In the genomic region with DNA sequence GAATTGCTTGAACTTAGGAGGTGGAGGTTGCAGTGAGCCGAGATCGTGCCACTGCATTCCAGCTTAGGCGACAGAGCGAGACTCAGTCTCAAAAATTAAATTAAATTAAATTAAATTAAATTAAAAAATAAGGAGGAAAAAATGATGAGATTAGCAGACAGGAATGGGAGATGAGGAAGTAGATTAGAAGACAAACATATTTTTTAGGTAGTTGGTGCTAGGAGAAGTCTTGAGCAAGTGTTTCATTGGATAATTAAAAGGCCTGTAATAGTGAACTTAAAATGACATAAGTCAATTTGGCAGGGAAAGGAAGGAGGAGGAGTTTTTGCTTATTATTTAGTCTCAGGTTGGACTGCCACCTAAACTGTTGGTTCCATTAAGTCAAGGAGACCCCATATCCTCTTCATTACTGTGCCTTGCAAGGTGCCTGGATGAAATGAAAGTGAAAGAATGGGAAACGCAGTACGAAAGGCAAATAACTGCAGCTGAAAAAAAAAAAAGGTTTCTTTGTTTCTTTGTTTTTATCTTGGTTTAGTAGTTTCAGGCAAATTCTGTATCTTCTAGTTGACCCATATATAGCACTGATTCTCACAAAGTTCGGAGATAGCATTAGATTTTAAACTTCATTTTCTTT, we compare ENCODE assay signal across 15 cellular contexts.
DNase-seq lines count a peak whose midpoint lies in the region; ATAC-seq and TF ChIP-seq lines count a peak whose summit lies in the region.
"Had no signal": no experiment of that assay in that cellular context is flagged by ENCODE, and none has a peak within 500 bp of the region (broad histone marks: within the 10 kb centered on the region; RNA-seq: fewer than 3 reads in every experiment).

No MANE protein-coding gene starts in this region.

- H3K27me3 ChIP-seq in DND-41 (ENCODE audit: insufficient read depth, low read length, poor library complexity) (no peaks in the 10 kb centered on the region), mucosa of rectum (ENCODE audit: control insufficient read depth in 2 of 2, insufficient read depth in 2 of 2, low read length in 2 of 2) (no peaks in the 10 kb centered on the region)
- H3K27me3 ChIP-seq: body of pancreas, gastroesophageal sphincter, SJSA1 had no signal

- no peak for DNase-seq in activated CD4-positive, alpha-beta memory T cell treated with anti-CD3 and anti-CD28 coated beads, Interleukin-2, amount 10 ng/mL, durations not matched to agents 7 days and 5 days
- DNase-seq in activated CD4-positive, alpha-beta memory T cell treated with anti-CD3 and anti-CD28 coated beads for 36 hours: no peak
- DNase-seq in DND-41: no peak
- peak; percentile 16 for DNase-seq in NOMO-1 treated with dmso at 0.1 percent for 144 hours (lab: John Stamatoyannopoulos, UW; ENCODE audit: unreplicated experiment)
- no peak for DNase-seq in HUDEP-2 (lab: John Stamatoyannopoulos, UW; ENCODE audit: unreplicated experiment in 76 of 76)
- DNase-seq: body of pancreas, NCI-H187 treated with DMSO at 0.1 percent for 48 hours, NCI-H446 treated with DMSO at 0.1 percent for 48 hours, PC-3 had no signal

- CTCF ChIA-PET in activated CD4-positive, alpha-beta memory T cell treated with anti-CD3 and anti-CD28 coated beads, Interleukin-2, amount 10 ng/mL, durations not matched to agents 7 days and 5 days (lab: Charles Lee): no interaction called here
- CTCF ChIA-PET in activated CD4-positive, alpha-beta memory T cell treated with anti-CD3 and anti-CD28 coated beads for 36 hours (lab: Charles Lee): no interaction called here

- H3K79me2 ChIP-seq in DND-41 (ENCODE audit: insufficient read depth, low read length): no peaks in the 10 kb centered on the region

- intact Hi-C loops in activated CD4-positive, alpha-beta memory T cell treated with anti-CD3 and anti-CD28 coated beads for 36 hours (cut with micrococcal nuclease): no loop called here

- no peak overlapping the region for H2AFZ ChIP-seq in DND-41 (ENCODE audit: low read depth, low read length)

- H3K36me3 ChIP-seq in DND-41 (ENCODE audit: insufficient read depth, low read length) (no peaks in the 10 kb centered on the region), mucosa of rectum (ENCODE audit: control insufficient read depth in 2 of 2, insufficient read depth in 2 of 2, low read length in 2 of 2) (no peaks in the 10 kb centered on the region)
- H3K36me3 ChIP-seq: gastroesophageal sphincter, SJSA1 had no signal

- no peaks in the 10 kb centered on the region for H3K27me3 Mint-ChIP-seq in activated CD4-positive, alpha-beta memory T cell treated with anti-CD3 and anti-CD28 coated beads, Interleukin-2, amount 10 ng/mL, durations not matched to agents 7 days and 5 days
- H3K27me3 Mint-ChIP-seq in activated CD4-positive, alpha-beta memory T cell treated with anti-CD3 and anti-CD28 coated beads for 36 hours: no peaks in the 10 kb centered on the region

- no peak overlapping the region for H3K4me2 ChIP-seq in DND-41 (ENCODE audit: insufficient read depth, low read length)

- H3K4me1 Mint-ChIP-seq in activated CD4-positive, alpha-beta memory T cell treated with anti-CD3 and anti-CD28 coated beads, Interleukin-2, amount 10 ng/mL, durations not matched to agents 7 days and 5 days: no peaks in the 10 kb centered on the region
- peaks cover 2% of the 10 kb centered on the region for H3K4me1 Mint-ChIP-seq in activated CD4-positive, alpha-beta memory T cell treated with anti-CD3 and anti-CD28 coated beads for 36 hours (ENCODE audit: low read depth)

- H3K36me3 Mint-ChIP-seq in activated CD4-positive, alpha-beta memory T cell treated with anti-CD3 and anti-CD28 coated beads, Interleukin-2, amount 10 ng/mL, durations not matched to agents 7 days and 5 days (ENCODE audit: low read depth): no peaks in the 10 kb centered on the region
- no peaks in the 10 kb centered on the region for H3K36me3 Mint-ChIP-seq in activated CD4-positive, alpha-beta memory T cell treated with anti-CD3 and anti-CD28 coated beads for 36 hours

- no peaks in the 10 kb centered on the region for H3K9me3 ChIP-seq in DND-41 (ENCODE audit: insufficient read depth, low read length, severe bottlenecking)
- H3K9me3 ChIP-seq in mucosa of rectum (ENCODE audit: control insufficient read depth in 2 of 2, low read length in 2 of 2): no peaks in the 10 kb centered on the region
- H3K9me3 ChIP-seq: body of pancreas, gastroesophageal sphincter, SJSA1 had no signal

- no peaks in the 10 kb centered on the region for H3K9me3 Mint-ChIP-seq in activated CD4-positive, alpha-beta memory T cell treated with anti-CD3 and anti-CD28 coated beads, Interleukin-2, amount 10 ng/mL, durations not matched to agents 7 days and 5 days
- no peaks in the 10 kb centered on the region for H3K9me3 Mint-ChIP-seq in activated CD4-positive, alpha-beta memory T cell treated with anti-CD3 and anti-CD28 coated beads for 36 hours
- H3K9me3 Mint-ChIP-seq: nephron had no signal

- ATAC-seq in DND-41 (ENCODE audit: insufficient read depth, low read depth) (peak; percentile 48; the same call in 1 of the 3 replicates), GM21737 (IDR thresholded peaks at IDR 0.05; ENCODE audit: unreplicated experiment) (no peak), HG02981 (IDR thresholded peaks at IDR 0.05; ENCODE audit: unreplicated experiment) (no peak)
- ATAC-seq: body of pancreas, gastroesophageal sphincter, PC-3 had no signal

- H3K27ac ChIP-seq in DND-41 (ENCODE audit: low read length): no peak overlapping the region
- H3K27ac ChIP-seq in mucosa of rectum (ENCODE audit: low read depth in 2 of 2, low read length in 2 of 2): no peak overlapping the region
- H3K27ac ChIP-seq: body of pancreas, gastroesophageal sphincter, SJSA1 had no signal

- no peaks in the 10 kb centered on the region for H4K20me1 ChIP-seq in DND-41 (ENCODE audit: insufficient read depth, low read length)

- TF ChIP-seq CTCF in DND-41 (IDR thresholded peaks at IDR 0.05; ENCODE audit: borderline replicate concordance, extremely low read depth, low read length, poor library complexity, severe bottlenecking): no peak

- H3K27ac Mint-ChIP-seq in activated CD4-positive, alpha-beta memory T cell treated with anti-CD3 and anti-CD28 coated beads, Interleukin-2, amount 10 ng/mL, durations not matched to agents 7 days and 5 days: no peak overlapping the region
- H3K27ac Mint-ChIP-seq in activated CD4-positive, alpha-beta memory T cell treated with anti-CD3 and anti-CD28 coated beads for 36 hours: no peak overlapping the region
- H3K27ac Mint-ChIP-seq: nephron had no signal

- no peak overlapping the region for H3K4me3 ChIP-seq in DND-41 (ENCODE audit: low read depth in 1 of 2, low read length in 2 of 2)
- peak overlapping the region; percentile 45 to 55 for H3K4me3 ChIP-seq in mucosa of rectum (ENCODE audit: low read length in 2 of 2)
- H3K4me3 ChIP-seq: body of pancreas, gastroesophageal sphincter, SJSA1 had no signal

- no peak overlapping the region for H3K9ac ChIP-seq in DND-41 (ENCODE audit: low read depth, low read length)
- no peak overlapping the region for H3K9ac ChIP-seq in mucosa of rectum (ENCODE audit: low read depth in 1 of 2, low read length in 2 of 2)

- peak overlapping the region; percentile 7 for H3K4me3 Mint-ChIP-seq in activated CD4-positive, alpha-beta memory T cell treated with anti-CD3 and anti-CD28 coated beads, Interleukin-2, amount 10 ng/mL, durations not matched to agents 7 days and 5 days
- no peak overlapping the region for H3K4me3 Mint-ChIP-seq in activated CD4-positive, alpha-beta memory T cell treated with anti-CD3 and anti-CD28 coated beads for 36 hours
- H3K4me3 Mint-ChIP-seq: nephron had no signal

- POLR2A ChIA-PET in activated CD4-positive, alpha-beta memory T cell treated with anti-CD3 and anti-CD28 coated beads, Interleukin-2, amount 10 ng/mL, durations not matched to agents 7 days and 5 days (lab: Charles Lee): no interaction called here
- POLR2A ChIA-PET in activated CD4-positive, alpha-beta memory T cell treated with anti-CD3 and anti-CD28 coated beads for 36 hours (lab: Charles Lee): no interaction called here

- H3K4me1 ChIP-seq in DND-41 (ENCODE audit: insufficient read depth, low read length) (peaks cover 9% of the 10 kb centered on the region), mucosa of rectum (ENCODE audit: control insufficient read depth in 2 of 2, insufficient read depth in 2 of 2, low read length in 2 of 2) (no peaks in the 10 kb centered on the region)
- H3K4me1 ChIP-seq: body of pancreas, SJSA1 had no signal

Comparison
In these comparisons a context has a peak if more than half of its experiments do, and no peak if none do; other contexts are left out.
1. H3K4me3 ChIP-seq: peak in mucosa of rectum (2 of 2); none in DND-41 (0 of 2).